Comparison of ENCODE assay signal across 9 cellular contexts in the genomic region with DNA sequence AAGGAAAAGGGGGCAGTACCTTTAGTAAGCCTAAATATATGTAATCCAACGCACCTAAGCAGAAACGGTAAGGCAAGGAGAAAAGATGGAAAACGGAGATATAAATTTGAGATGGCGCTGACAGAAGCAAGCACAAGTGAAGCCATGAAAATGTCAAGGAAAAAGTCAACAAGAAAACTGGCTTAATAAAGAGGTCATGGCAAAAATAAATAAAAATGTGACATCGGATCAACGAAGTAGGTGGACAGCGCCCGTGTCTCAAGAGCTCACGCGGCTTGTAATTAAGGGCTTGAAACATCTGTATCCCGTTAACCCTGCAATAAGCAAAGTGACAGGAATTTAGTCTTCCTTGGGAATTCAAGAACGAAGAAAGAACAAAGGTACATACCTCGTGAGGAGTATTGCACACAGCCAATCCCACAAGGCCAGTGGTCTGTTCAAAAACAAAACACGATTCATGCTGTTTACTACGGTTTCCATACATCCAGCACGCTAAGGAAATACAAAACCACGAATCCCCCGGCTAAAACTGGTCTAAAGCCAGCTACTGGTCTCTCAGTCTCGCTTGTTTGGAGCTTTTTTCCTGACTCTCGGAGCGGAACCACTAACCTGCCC. TPM values are rescaled to one million over a fixed set of nuclear protein-coding genes. Genes with fewer than 3 reads are reported as not detected.
DNase-seq lines count a peak whose midpoint lies in the region; ATAC-seq and TF ChIP-seq lines count a peak whose summit lies in the region.
"Had no signal": no experiment of that assay in that cellular context is flagged by ENCODE, and none has a peak within 500 bp of the region (broad histone marks: within the 10 kb centered on the region; RNA-seq: fewer than 3 reads in every experiment).

No MANE protein-coding gene starts in this region.

- H3K27ac ChIP-seq in foreskin keratinocyte: peak overlapping the region; percentile 81
- H3K27ac ChIP-seq in skin epidermis: peak overlapping the region; percentile 61 to 94 (median 83)

- H3K4me1 Mint-ChIP-seq in activated CD4-positive, alpha-beta T cell treated with anti-CD3 and anti-CD28 coated beads for 36 hours: peaks cover 19% of the 10 kb centered on the region

- TF ChIP-seq CTCF in AG10803 (conservative IDR thresholded peaks at IDR 0.05; ENCODE audit: low read length): no peak
- no peak for TF ChIP-seq CTCF in foreskin keratinocyte (conservative IDR thresholded peaks at IDR 0.05)

- no peaks in the 10 kb centered on the region for H3K27me3 ChIP-seq in foreskin keratinocyte

- no peaks in the 10 kb centered on the region for H3K9me3 Mint-ChIP-seq in activated CD4-positive, alpha-beta T cell treated with anti-CD3 and anti-CD28 coated beads for 36 hours (ENCODE audit: low read depth)
- H3K9me3 Mint-ChIP-seq: nephron had no signal

- H3K4me1 ChIP-seq in foreskin keratinocyte: no peaks in the 10 kb centered on the region

- H3K27ac Mint-ChIP-seq in activated CD4-positive, alpha-beta T cell treated with anti-CD3 and anti-CD28 coated beads for 36 hours: no peak overlapping the region
- H3K27ac Mint-ChIP-seq: nephron had no signal

- peaks cover 3% of the 10 kb centered on the region for H3K27me3 Mint-ChIP-seq in activated CD4-positive, alpha-beta T cell treated with anti-CD3 and anti-CD28 coated beads for 36 hours

- no peak overlapping the region for H3K4me3 Mint-ChIP-seq in activated CD4-positive, alpha-beta T cell treated with anti-CD3 and anti-CD28 coated beads for 36 hours
- H3K4me3 Mint-ChIP-seq: nephron had no signal

- POLR2A ChIA-PET in activated CD4-positive, alpha-beta T cell treated with anti-CD3 and anti-CD28 coated beads for 36 hours (lab: Charles Lee): interaction anchor here (1.0 to 1.1 kb wide), 2 partner anchors 63 to 194 kb away, joined by 3 to 4 read pairs; no protein-coding TSS in a partner anchor

- ATAC-seq in GM21737 (IDR thresholded peaks at IDR 0.05; ENCODE audit: unreplicated experiment): peak; percentile 2
- peak; percentile 46 for ATAC-seq in foreskin keratinocyte
- no peak for ATAC-seq in activated CD4-positive, alpha-beta T cell treated with anti-CD3 and anti-CD28 coated beads for 36 hours

- H3K4me3 ChIP-seq in AG10803 (ENCODE audit: low read length) (peak overlapping the region; percentile 96), skin epidermis (peak overlapping the region; percentile 66 to 94 (median 77))

- intact Hi-C loops in activated CD4-positive, alpha-beta T cell treated with anti-CD3 and anti-CD28 coated beads for 36 hours (cut with DNase I, micrococcal nuclease): loop anchor here (1.0 to 5.0 kb wide), 4 partner anchors 23 to 1370 kb away; a partner anchor contains a TSS

- CTCF ChIA-PET in activated CD4-positive, alpha-beta T cell treated with anti-CD3 and anti-CD28 coated beads for 36 hours (lab: Charles Lee): interaction anchor here (1.2 to 1.7 kb wide), 3 partner anchors 16 to 240 kb away, joined by 4 read pairs; no protein-coding TSS in a partner anchor

- H3K36me3 Mint-ChIP-seq in activated CD4-positive, alpha-beta T cell treated with anti-CD3 and anti-CD28 coated beads for 36 hours (ENCODE audit: low read depth): peaks cover 15% of the 10 kb centered on the region

- DNase-seq in AG10803 (ENCODE audit: low read depth) (peak; percentile 32), foreskin keratinocyte (no peak), DMS153 treated with DMSO at 0.1 percent for 48 hours (lab: John Stamatoyannopoulos, UW; ENCODE audit: unreplicated experiment) (no peak)
- no peak for DNase-seq in activated T-cell treated with anti-CD3 and anti-CD28 coated beads, Interleukin-2, amount 50 U/mL, for 1 hour
- no peak for DNase-seq in activated CD4-positive, alpha-beta T cell treated with anti-CD3 and anti-CD28 coated beads for 36 hours

TF ChIP-seq in PFSK-1, 5 proteins besides CTCF, POLR2A, EP300 and RAD21:
- no peak for TF ChIP-seq FOXP2 (optimal IDR thresholded peaks at IDR 0.05; ENCODE audit: borderline replicate concordance, extremely low read depth, extremely low read length, insufficient read depth)
- TF ChIP-seq, protein P1, sequence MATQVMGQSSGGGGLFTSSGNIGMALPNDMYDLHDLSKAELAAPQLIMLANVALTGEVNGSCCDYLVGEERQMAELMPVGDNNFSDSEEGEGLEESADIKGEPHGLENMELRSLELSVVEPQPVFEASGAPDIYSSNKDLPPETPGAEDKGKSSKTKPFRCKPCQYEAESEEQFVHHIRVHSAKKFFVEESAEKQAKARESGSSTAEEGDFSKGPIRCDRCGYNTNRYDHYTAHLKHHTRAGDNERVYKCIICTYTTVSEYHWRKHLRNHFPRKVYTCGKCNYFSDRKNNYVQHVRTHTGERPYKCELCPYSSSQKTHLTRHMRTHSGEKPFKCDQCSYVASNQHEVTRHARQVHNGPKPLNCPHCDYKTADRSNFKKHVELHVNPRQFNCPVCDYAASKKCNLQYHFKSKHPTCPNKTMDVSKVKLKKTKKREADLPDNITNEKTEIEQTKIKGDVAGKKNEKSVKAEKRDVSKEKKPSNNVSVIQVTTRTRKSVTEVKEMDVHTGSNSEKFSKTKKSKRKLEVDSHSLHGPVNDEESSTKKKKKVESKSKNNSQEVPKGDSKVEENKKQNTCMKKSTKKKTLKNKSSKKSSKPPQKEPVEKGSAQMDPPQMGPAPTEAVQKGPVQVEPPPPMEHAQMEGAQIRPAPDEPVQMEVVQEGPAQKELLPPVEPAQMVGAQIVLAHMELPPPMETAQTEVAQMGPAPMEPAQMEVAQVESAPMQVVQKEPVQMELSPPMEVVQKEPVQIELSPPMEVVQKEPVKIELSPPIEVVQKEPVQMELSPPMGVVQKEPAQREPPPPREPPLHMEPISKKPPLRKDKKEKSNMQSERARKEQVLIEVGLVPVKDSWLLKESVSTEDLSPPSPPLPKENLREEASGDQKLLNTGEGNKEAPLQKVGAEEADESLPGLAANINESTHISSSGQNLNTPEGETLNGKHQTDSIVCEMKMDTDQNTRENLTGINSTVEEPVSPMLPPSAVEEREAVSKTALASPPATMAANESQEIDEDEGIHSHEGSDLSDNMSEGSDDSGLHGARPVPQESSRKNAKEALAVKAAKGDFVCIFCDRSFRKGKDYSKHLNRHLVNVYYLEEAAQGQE (IDR thresholded peaks at IDR 0.05; ENCODE audit: insufficient read depth in 1 of 2, low read depth in 2 of 2, low read length in 2 of 2): peak; percentile 46 to 83; a peak in 2 of 4 replicates

RNA-seq across cellular contexts. Expression of a gene that starts 0.5 kb away (rescaled TPM):
- 10.4 TPM for polyA plus RNA-seq in PFSK-1 (2012; ENCODE audit: insufficient read length, low read depth)
- total RNA-seq in foreskin keratinocyte: 51.1 and 53.8 TPM in 2 replicates
- polyA plus RNA-seq in foreskin keratinocyte: 39.0 and 44.5 TPM in 2 replicates
- 10 to 100 TPM; 62.3 to 64.0 TPM for total RNA-seq in activated CD4-positive, alpha-beta T cell treated with anti-CD3 and anti-CD28 coated beads for 36 hours

RNA-seq across cellular contexts. Expression of a gene that starts 22.7 kb away (rescaled TPM):
- 0.08 TPM for polyA plus RNA-seq in PFSK-1 (2012; ENCODE audit: insufficient read length, low read depth)
- total RNA-seq in foreskin keratinocyte: 0.04 and 0.07 TPM in 2 replicates
- 0.01 TPM in 1 of 2 replicates, not detected in the other for polyA plus RNA-seq in foreskin keratinocyte
- total RNA-seq in activated CD4-positive, alpha-beta T cell treated with anti-CD3 and anti-CD28 coated beads for 36 hours: under 1 TPM in 1 of 2 experiments, not detected in 1; 0.05 TPM

RNA-seq across cellular contexts. Expression of a gene that starts 44.5 kb away (rescaled TPM):
- not detected for polyA plus RNA-seq in PFSK-1 (2012; ENCODE audit: insufficient read length, low read depth)
- total RNA-seq in foreskin keratinocyte: not detected in 2 replicates
- polyA plus RNA-seq in foreskin keratinocyte: not detected in 2 replicates
- total RNA-seq in activated CD4-positive, alpha-beta T cell treated with anti-CD3 and anti-CD28 coated beads for 36 hours: not detected
